Comparison of ENCODE assay signal across 26 cellular contexts in the genomic region with DNA sequence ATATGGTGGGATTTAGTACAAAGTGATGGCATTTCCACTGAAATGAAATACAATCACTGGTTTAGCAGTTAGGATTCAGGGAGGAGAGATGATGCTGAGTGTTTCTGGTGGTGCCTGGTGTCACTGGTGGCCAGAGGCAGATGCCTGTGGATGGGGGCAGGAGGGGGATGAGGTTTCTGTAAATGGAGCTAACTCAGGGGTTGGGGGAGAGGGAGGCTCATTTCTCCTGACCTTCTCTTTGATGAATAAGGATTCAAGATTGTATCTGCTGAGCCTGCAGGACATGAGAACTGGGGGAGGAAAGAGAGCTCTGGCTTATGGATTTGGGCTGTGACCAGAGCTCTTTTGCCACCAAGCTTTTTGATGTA.
"Had no signal": no experiment of that assay in that cellular context is flagged by ENCODE, and none has a peak within 500 bp of the region (broad histone marks: within the 10 kb centered on the region; RNA-seq: fewer than 3 reads in every experiment).

No MANE protein-coding gene starts in this region.

- H3K27ac ChIP-seq: adrenal gland, body of pancreas, epithelial cell of prostate had no signal

- H3K4me3 ChIP-seq: adrenal gland, body of pancreas had no signal

- H3K4me1 ChIP-seq: adrenal gland had no signal

- H3K9me3 ChIP-seq: adrenal gland, body of pancreas had no signal

- H3K36me3 ChIP-seq: adrenal gland had no signal

- ATAC-seq: activated CD4-positive, alpha-beta T cell treated with anti-CD3 and anti-CD28 coated beads for 36 hours; activated CD8-positive, alpha-beta memory T cell treated with anti-CD3 and anti-CD28 coated beads, Interleukin-2, amount 10 ng/mL, durations not matched to agents 7 days and 5 days; activated CD8-positive, alpha-beta T cell treated with anti-CD3 and anti-CD28 coated beads, Interleukin-2, amount 10 ng/mL, durations not matched to agents 7 days and 5 days; activated naive CD8-positive, alpha-beta T cell treated with anti-CD3 and anti-CD28 coated beads, Interleukin-2, amount 50 U/mL, for 24 hours; body of pancreas; effector memory CD8-positive, alpha-beta T cell had no signal

- DNase-seq: activated CD4-positive, alpha-beta memory T cell treated with anti-CD3 and anti-CD28 coated beads for 36 hours; activated CD4-positive, alpha-beta T cell treated with anti-CD3 and anti-CD28 coated beads for 36 hours; activated CD4-positive, alpha-beta T cell treated with anti-CD3 and anti-CD28 coated beads, Interleukin-2, amount 10 ng/mL, durations not matched to agents 24 days and 14 days; activated CD4-positive, CD25-positive, alpha-beta regulatory T cell; activated CD4-positive, CD25-positive, alpha-beta regulatory T cell treated with anti-CD3 and anti-CD28 coated beads, Interleukin-2, amount 50 U/mL, for 72 hours; activated CD8-positive, alpha-beta memory T cell treated with anti-CD3 and anti-CD28 coated beads, Interleukin-2, amount 10 ng/mL, durations not matched to agents 7 days and 5 days; activated CD8-positive, alpha-beta memory T cell treated with anti-CD3 and anti-CD28 coated beads, Interleukin-2, amount 50 U/mL, for 4 hours; activated CD8-positive, alpha-beta T cell treated with anti-CD3 and anti-CD28 coated beads, Interleukin-2, amount 10 ng/mL, durations not matched to agents 7 days and 5 days; activated effector memory CD4-positive, alpha-beta T cell treated with anti-CD3 and anti-CD28 coated beads, Interleukin-2, amount 50 U/mL, for 16 hours; activated naive CD4-positive, alpha-beta T cell treated with anti-CD3 and anti-CD28 coated beads for 36 hours; activated naive CD8-positive, alpha-beta T cell treated with anti-CD3 and anti-CD28 coated beads for 36 hours; activated naive CD8-positive, alpha-beta T cell treated with anti-CD3 and anti-CD28 coated beads, Interleukin-2, amount 50 U/mL, for 24 hours; activated T-cell treated with anti-CD3 and anti-CD28 coated beads, Interleukin-2, amount 50 U/mL, for 1 hour; activated T-cell treated with anti-CD3 and anti-CD28 coated beads, Interleukin-2, amount 50 U/mL, for 48 hours; adrenal gland; amygdala; aorta; body of pancreas; caudate nucleus; cortex of kidney; effector CD4-positive, alpha-beta T cell; effector memory CD8-positive, alpha-beta T cell; foreskin fibroblast; head of caudate nucleus; T-helper 2 cell had no signal

- H3K27me3 ChIP-seq: adrenal gland, body of pancreas had no signal
